17 cellular contexts compared by ENCODE assay signal in genomic region chr12:95611676-95612309, GRCh38.
A peak's percentile ranks its signal among the peaks of the same experiment; 100 is the strongest.
DNase-seq lines count a peak whose midpoint lies in the region; ATAC-seq, FAIRE-seq and TF ChIP-seq lines count a peak whose summit lies in the region.
"Had no signal": no experiment of that assay in that cellular context is flagged by ENCODE, and none has a peak within 500 bp of the region (broad histone marks: within the 10 kb centered on the region; RNA-seq: fewer than 3 reads in every experiment).

No MANE protein-coding gene starts in this region.

- no peak for TF ChIP-seq CTCF in epithelial cell of esophagus (IDR thresholded peaks at IDR 0.05; ENCODE audit: insufficient read depth, low read depth, low read length, missing control alignments)
- no peak for TF ChIP-seq CTCF in SK-N-SH (IDR thresholded peaks at IDR 0.05)

- POLR2A ChIA-PET in SK-N-SH (lab: Yijun Ruan, JAX), result no interaction called here

- ATAC-seq in GM21825 (IDR thresholded peaks at IDR 0.05; ENCODE audit: unreplicated experiment), result no peak
- ATAC-seq: esophagus mucosa had no signal

- no peaks in the 10 kb centered on the region for H3F3A ChIP-seq in SK-N-SH (replicated peaks; ENCODE audit: insufficient read depth)

- 15 to 55% (median 32%) methylated on average over 2 of the region's 2 CpGs for WGBS in small intestine, 3 donors
- 56% methylated on average over 2 of the region's 2 CpGs for WGBS in SK-N-SH (ENCODE audit: low lambda C conversion rate)

- H3K4me3 ChIP-seq in epithelial cell of esophagus (ENCODE audit: low read length) (no peak overlapping the region), small intestine (ENCODE audit: low read depth in 1 of 2, low read length in 2 of 2) (no peak overlapping the region), SK-N-SH (ENCODE audit: low read depth in 2 of 2, low read length in 1 of 2) (no peak overlapping the region)
- H3K4me3 ChIP-seq: thyroid gland had no signal

- TF ChIP-seq RAD21 in SK-N-SH (IDR thresholded peaks at IDR 0.05; ENCODE audit: low read length), result no peak

- H3K79me2 ChIP-seq in SK-N-SH (ENCODE audit: insufficient read depth), result no peaks in the 10 kb centered on the region

- peak; percentile 35 for DNase-seq in DMS79 treated with DMSO at 0.1 percent for 48 hours (lab: John Stamatoyannopoulos, UW)
- DNase-seq in DMS79 (lab: John Stamatoyannopoulos, UW), result no peak
- DNase-seq in NCI-H345 treated with DMSO at 0.1 percent for 48 hours (lab: John Stamatoyannopoulos, UW; ENCODE audit: unreplicated experiment), result peak; percentile 18
- DNase-seq in epithelial cell of esophagus (ENCODE audit: low read depth), result peak; percentile 66
- DNase-seq in small intestine, result peak; percentile 94
- no peak for DNase-seq in activated CD4-positive, CD25-positive, alpha-beta regulatory T cell treated with anti-CD3 and anti-CD28 coated beads, Interleukin-2, amount 50 U/mL, for 72 hours
- DNase-seq in SK-N-SH, result no peak
- DNase-seq: 8988T; activated naive CD4-positive, alpha-beta T cell treated with anti-CD3 and anti-CD28 coated beads, Interleukin-2, amount 50 U/mL, for 16 hours; hippocampal formation; NCI-H446 treated with DMSO at 0.1 percent for 48 hours; stimulated activated CD4-positive, alpha-beta T cell treated with anti-CD3 and anti-CD28 coated beads, Interleukin-15, amount 100 ng/mL, for 24 hours; thyroid gland had no signal

- H3K27ac ChIP-seq in small intestine (ENCODE audit: low read depth in 1 of 2, low read length in 1 of 2) (no peak overlapping the region), SK-N-SH (ENCODE audit: low read depth in 2 of 2, low read length in 1 of 2) (no peak overlapping the region)
- H3K27ac ChIP-seq: KMS-11, thyroid gland had no signal

- TF ChIP-seq EP300 in SK-N-SH (IDR thresholded peaks at IDR 0.05; ENCODE audit: borderline replicate concordance in 1 of 2, low read depth in 1 of 2, low read length in 1 of 2), result no peak

- H3K9me3 ChIP-seq in small intestine (ENCODE audit: control insufficient read depth, low read depth) (no peaks in the 10 kb centered on the region), SK-N-SH (no peaks in the 10 kb centered on the region)
- H3K9me3 ChIP-seq: thyroid gland had no signal

- no peak for FAIRE-seq in small intestine (lab: Jason Lieb, UNC)
- FAIRE-seq: TTC549 had no signal

- H3K4me1 ChIP-seq in small intestine (ENCODE audit: control insufficient read depth in 2 of 2, insufficient read depth in 1 of 2, low read depth in 1 of 2, low read length in 1 of 2) (no peaks in the 10 kb centered on the region), SK-N-SH (ENCODE audit: control insufficient read depth in 1 of 2, insufficient read depth in 2 of 2, low read depth in 1 of 2, low read length in 1 of 2) (no peaks in the 10 kb centered on the region)

- no peak overlapping the region for H3K9ac ChIP-seq in SK-N-SH
- H3K9ac ChIP-seq: KMS-11 had no signal

- H3K36me3 ChIP-seq in small intestine (ENCODE audit: control insufficient read depth in 2 of 2, insufficient read depth in 2 of 2, low read length in 2 of 2), result no peaks in the 10 kb centered on the region
- H3K36me3 ChIP-seq in SK-N-SH (replicated peaks in 1 of 2; ENCODE audit: control insufficient read depth in 1 of 2, insufficient read depth in 2 of 2, low read length in 1 of 2), result no peaks in the 10 kb centered on the region
- H3K36me3 ChIP-seq: thyroid gland had no signal

- H2AFZ ChIP-seq in SK-N-SH (ENCODE audit: low read depth), result no peak overlapping the region

- H4K20me1 ChIP-seq in SK-N-SH (ENCODE audit: insufficient read depth), result no peaks in the 10 kb centered on the region

- CTCF ChIA-PET in SK-N-SH (lab: Yijun Ruan, JAX), result interaction anchor here (0.8 to 1.5 kb wide), 2 partner anchors 11 to 24 kb away, joined by 3 to 8 read pairs; no protein-coding TSS in a partner anchor

- H3K27me3 ChIP-seq in small intestine (ENCODE audit: control insufficient read depth in 2 of 2, insufficient read depth in 2 of 2, low read length in 2 of 2) (peaks cover 2% of the 10 kb centered on the region in 2 donors), SK-N-SH (ENCODE audit: insufficient read depth) (no peaks in the 10 kb centered on the region)
- H3K27me3 ChIP-seq: thyroid gland had no signal

- H3K4me2 ChIP-seq in SK-N-SH, result no peak overlapping the region
- H3K4me2 ChIP-seq: KMS-11 had no signal

- H3K9me2 ChIP-seq in SK-N-SH, result no peaks in the 10 kb centered on the region

TF ChIP-seq in SK-N-SH, 30 proteins besides CTCF, POLR2A, EP300 and RAD21:
- no peak for TF ChIP-seq USF2 (IDR thresholded peaks at IDR 0.05; ENCODE audit: borderline replicate concordance, low read depth, low read length)
- no peak for TF ChIP-seq PBX3 (IDR thresholded peaks at IDR 0.05)
- no peak for TF ChIP-seq JUND (IDR thresholded peaks at IDR 0.05)
- TF ChIP-seq IRF3 (IDR thresholded peaks at IDR 0.05; ENCODE audit: low read depth, low read length), result no peak
- TF ChIP-seq TAF1 (IDR thresholded peaks at IDR 0.05; ENCODE audit: borderline replicate concordance, low read depth, low read length), result no peak
- no peak for TF ChIP-seq NFIC (IDR thresholded peaks at IDR 0.05; ENCODE audit: borderline replicate concordance)
- no peak for TF ChIP-seq YY1 (IDR thresholded peaks at IDR 0.05; ENCODE audit: low read depth)
- TF ChIP-seq MEF2A (IDR thresholded peaks at IDR 0.05; ENCODE audit: borderline replicate concordance, low read depth), result no peak
- TF ChIP-seq FOXJ3 (CRISPR knock-in tag; IDR thresholded peaks at IDR 0.05), result no peak
- TF ChIP-seq NRF1 (IDR thresholded peaks at IDR 0.05; ENCODE audit: low read depth, low read length), result no peak
- no peak for TF ChIP-seq MXI1 (IDR thresholded peaks at IDR 0.05; ENCODE audit: low read depth, low read length)
- no peak for TF ChIP-seq TCF12 (IDR thresholded peaks at IDR 0.05)
- no peak for TF ChIP-seq SMC3 (IDR thresholded peaks at IDR 0.05; ENCODE audit: low read depth, low read length)

Comparison
In these comparisons a context has a peak if more than half of its experiments do, and no peak if none do; other contexts are left out.
1. DNase-seq: peak in DMS79 treated with DMSO at 0.1 percent for 48 hours (single experiment), NCI-H345 treated with DMSO at 0.1 percent for 48 hours (single experiment), epithelial cell of esophagus (single experiment) and small intestine (single experiment); none in DMS79 (single experiment), activated CD4-positive, CD25-positive, alpha-beta regulatory T cell treated with anti-CD3 and anti-CD28 coated beads, Interleukin-2, amount 50 U/mL, for 72 hours (single experiment) and SK-N-SH (single experiment).